In genomic region chr7:2965745-2966270, GRCh38 we compare ENCODE assay signal across 10 cellular contexts.
"Had no signal": no experiment of that assay in that cellular context is flagged by ENCODE, and none has a peak within 500 bp of the region (broad histone marks: within the 10 kb centered on the region; RNA-seq: fewer than 3 reads in every experiment).

No MANE protein-coding gene starts in this region.

- H3K27ac ChIP-seq: gastrocnemius medialis, pancreas had no signal

- H3K27me3 ChIP-seq: gastrocnemius medialis, pancreas had no signal

- H3K9ac ChIP-seq: SK-N-SH had no signal

- DNase-seq: activated CD4-positive, alpha-beta T cell treated with anti-CD3 and anti-CD28 coated beads for 1 hour; activated naive CD4-positive, alpha-beta T cell treated with Interleukin-2 at 50 U/mL for 16 hours; central memory CD4-positive, alpha-beta T cell; cortex of kidney; effector memory CD4-positive, alpha-beta T cell; gastrocnemius medialis; left ventricle myocardium superior; pancreas; SK-N-SH; stimulated activated CD4-positive, alpha-beta T cell treated with anti-CD3 and anti-CD28 coated beads, Interleukin-4, amount 100 ng/mL, for 1 hour had no signal

- ATAC-seq: gastrocnemius medialis, left ventricle myocardium superior, pancreas had no signal

- H3K9me3 ChIP-seq: pancreas had no signal

- FAIRE-seq: pancreas had no signal

- H3K9me2 ChIP-seq: SK-N-SH had no signal

- H3K36me3 ChIP-seq: gastrocnemius medialis, pancreas had no signal

- H3K4me3 ChIP-seq: gastrocnemius medialis, pancreas had no signal

- H3K4me2 ChIP-seq: SK-N-SH had no signal

- H3K4me1 ChIP-seq: gastrocnemius medialis, pancreas had no signal
